ENCODE assay signal across 15 cellular contexts in genomic region chr11:27207025-27207650, GRCh38.
"Had no signal": no experiment of that assay in that cellular context is flagged by ENCODE, and none has a peak within 500 bp of the region (broad histone marks: within the 10 kb centered on the region; RNA-seq: fewer than 3 reads in every experiment).

No MANE protein-coding gene starts in this region.

- H3K9me3 ChIP-seq: gastrocnemius medialis, heart right ventricle, transverse colon had no signal

- H3K27ac ChIP-seq: dorsolateral prefrontal cortex, skin epidermis, transverse colon had no signal

- H3K4me3 ChIP-seq: dorsolateral prefrontal cortex, gastrocnemius medialis, heart right ventricle, lung, skin epidermis, transverse colon had no signal

- ATAC-seq: activated CD4-positive, CD25-positive, alpha-beta regulatory T cell treated with anti-CD3 and anti-CD28 coated beads, Interleukin-2, amount 50 U/mL, for 24 hours; gastrocnemius medialis; heart right ventricle; naive thymus-derived CD8-positive, alpha-beta T cell had no signal

- H3K36me3 ChIP-seq: gastrocnemius medialis, heart right ventricle, transverse colon had no signal

- DNase-seq: activated CD4-positive, alpha-beta T cell treated with anti-CD3 and anti-CD28 coated beads, Interleukin-2, amount 50 U/mL, for 1 hour; activated naive CD8-positive, alpha-beta T cell treated with anti-CD3 and anti-CD28 coated beads, Interleukin-2, amount 10 ng/mL, durations not matched to agents 7 days and 5 days; dorsolateral prefrontal cortex; erythroblast; gastrocnemius medialis; heart right ventricle; naive thymus-derived CD8-positive, alpha-beta T cell; posterior cingulate gyrus; stimulated activated CD4-positive, alpha-beta T cell treated with anti-CD3 and anti-CD28 coated beads, Interleukin-4, amount 100 ng/mL, for 4 hours; stimulated activated CD8-positive, alpha-beta memory T cell treated with anti-CD3 and anti-CD28 coated beads, Interleukin-4, amount 100 ng/mL, for 48 hours; stimulated activated naive CD4-positive, alpha-beta T cell treated with Interleukin-2 at 50 U/mL for 16 hours; transverse colon had no signal

- H3K27me3 ChIP-seq: dorsolateral prefrontal cortex, gastrocnemius medialis, heart right ventricle, transverse colon had no signal
